ENCODE assay signal across 11 cellular contexts in genomic region chrX:30620980-30621716, GRCh38. TPM values are rescaled to one million over a fixed set of nuclear protein-coding genes. Genes with fewer than 3 reads are reported as not detected.
DNase-seq lines count a peak whose midpoint lies in the region; ATAC-seq and TF ChIP-seq lines count a peak whose summit lies in the region.
"Had no signal": no experiment of that assay in that cellular context is flagged by ENCODE, and none has a peak within 500 bp of the region (broad histone marks: within the 10 kb centered on the region; RNA-seq: fewer than 3 reads in every experiment).

No MANE protein-coding gene starts in this region.

- no peak overlapping the region for H3K27ac ChIP-seq in upper lobe of right lung
- H3K27ac ChIP-seq: 22Rv1 had no signal

- H3K4me3 ChIP-seq in upper lobe of right lung, result no peak overlapping the region

- peak; percentile 49 for DNase-seq in DMS53 (lab: John Stamatoyannopoulos, UW)
- DNase-seq in DMS53 treated with DMSO at 0.1 percent for 48 hours (lab: John Stamatoyannopoulos, UW; ENCODE audit: unreplicated experiment), result no peak
- DNase-seq in T1000 (lab: John Stamatoyannopoulos, UW), result peak; percentile 9
- no peak for DNase-seq in left cardiac atrium
- DNase-seq in upper lobe of right lung, result no peak
- DNase-seq in occipital lobe (lab: John Stamatoyannopoulos, UW), result no peak
- DNase-seq: NCI-H2227 treated with DMSO at 0.1 percent for 48 hours had no signal

- no peaks in the 10 kb centered on the region for H3K9me3 ChIP-seq in upper lobe of right lung

- intact Hi-C loops in left cardiac atrium (cut with DNase I) (no loop called here), upper lobe of right lung (cut with DNase I) (no loop called here)

- no peaks in the 10 kb centered on the region for H3K36me3 ChIP-seq in upper lobe of right lung

- H3K4me1 ChIP-seq in upper lobe of right lung, result no peaks in the 10 kb centered on the region

- ATAC-seq in left cardiac atrium, result peak; percentile 82 to 93
- peak; percentile 70 for ATAC-seq in upper lobe of right lung
- ATAC-seq in HG02759 (IDR thresholded peaks at IDR 0.05; ENCODE audit: unreplicated experiment), result no peak
- no peak for ATAC-seq in GM21526 (IDR thresholded peaks at IDR 0.05; ENCODE audit: low FRiP score, unreplicated experiment)

- no peaks in the 10 kb centered on the region for H3K27me3 ChIP-seq in upper lobe of right lung

- TF ChIP-seq CTCF in upper lobe of right lung (IDR thresholded peaks at IDR 0.05), result no peak

RNA-seq across cellular contexts. Expression of gene GK, which starts 32.1 kb away (rescaled TPM):
- total RNA-seq in left cardiac atrium, result 1 to 10 TPM; 6.3 to 7.4 TPM
- 48.3 TPM for total RNA-seq in upper lobe of right lung
- 13.9 TPM for total RNA-seq in occipital lobe

RNA-seq across cellular contexts. Expression of gene TASL, which starts 43.6 kb away (rescaled TPM):
- total RNA-seq in left cardiac atrium (under 1 TPM; 0.53 to 0.55 TPM), upper lobe of right lung (4.0 TPM), occipital lobe (1.4 TPM)
- total RNA-seq: dermis microvascular lymphatic vessel endothelial cell had no signal

Comparison
In these comparisons a context has a peak if more than half of its experiments do, and no peak if none do; other contexts are left out.
1. DNase-seq: peak in DMS53 (single experiment) and T1000 (single experiment); none in DMS53 treated with DMSO at 0.1 percent for 48 hours (single experiment), left cardiac atrium (single experiment), upper lobe of right lung (single experiment) and occipital lobe (single experiment).
2. ATAC-seq: peak in left cardiac atrium (2 of 2) and upper lobe of right lung (single experiment); none in HG02759 (single experiment) and GM21526 (single experiment).